Comparison of ENCODE assay signal across 17 cellular contexts in genomic region chr1:3731951-3732746, GRCh38. TPM values are rescaled to one million over a fixed set of nuclear protein-coding genes. Genes with fewer than 3 reads are reported as not detected.
"Had no signal": no experiment of that assay in that cellular context is flagged by ENCODE, and none has a peak within 500 bp of the region (broad histone marks: within the 10 kb centered on the region; RNA-seq: fewer than 3 reads in every experiment).

No MANE protein-coding gene starts in this region.

- H3K9me3 Mint-ChIP-seq: activated naive CD4-positive, alpha-beta T cell treated with anti-CD3 and anti-CD28 coated beads, Interleukin-2, amount 10 ng/mL, durations not matched to agents 7 days and 5 days; activated T-helper 2 cell treated with anti-CD3 and anti-CD28 coated beads, Interferon-gamma antibody, Interleukin-2, Interleukin-4, amounts not matched to agents 10 μg/mL and 5 μg/mL and 100 μg/mL, durations not matched to agents 14 hours and 24 hours and 36 hours; T-helper 1 cell treated with Interleukin-12 subunit alpha and Interleukin-12 subunit beta and Interleukin-4 antibody, amounts not matched to agents 30 μg/mL and 1 μg/mL, for 36 hours had no signal

- H3K9me3 ChIP-seq: tibial nerve had no signal

- H3K27ac Mint-ChIP-seq: activated naive CD4-positive, alpha-beta T cell treated with anti-CD3 and anti-CD28 coated beads, Interleukin-2, amount 10 ng/mL, durations not matched to agents 7 days and 5 days; activated T-helper 2 cell treated with anti-CD3 and anti-CD28 coated beads, Interferon-gamma antibody, Interleukin-2, Interleukin-4, amounts not matched to agents 10 μg/mL and 5 μg/mL and 100 μg/mL, durations not matched to agents 14 hours and 24 hours and 36 hours; naive thymus-derived CD4-positive, alpha-beta T cell; T-helper 1 cell treated with Interleukin-12 subunit alpha and Interleukin-12 subunit beta and Interleukin-4 antibody, amounts not matched to agents 30 μg/mL and 1 μg/mL, for 36 hours had no signal

- H3K27me3 ChIP-seq: hepatocyte had no signal

- H3K79me2 ChIP-seq: hepatocyte had no signal

- H3K27ac ChIP-seq: hepatocyte, tibial nerve had no signal

- H3K4me2 ChIP-seq: hepatocyte had no signal

- H2AFZ ChIP-seq: hepatocyte had no signal

- DNase-seq: activated CD4-positive, alpha-beta T cell treated with anti-CD3 and anti-CD28 coated beads, Interleukin-2, amount 50 U/mL, for 1 hour; activated CD4-positive, CD25-positive, alpha-beta regulatory T cell; activated naive CD4-positive, alpha-beta T cell treated with anti-CD3 and anti-CD28 coated beads, Interleukin-2, amount 10 ng/mL, durations not matched to agents 7 days and 5 days; cortex of kidney; effector CD8-positive, alpha-beta T cell; left cardiac atrium; naive thymus-derived CD4-positive, alpha-beta T cell had no signal

- ATAC-seq: naive thymus-derived CD4-positive, alpha-beta T cell had no signal

- H3K4me3 ChIP-seq: hepatocyte, lung, tibial nerve had no signal

- H3K4me3 Mint-ChIP-seq: activated naive CD4-positive, alpha-beta T cell treated with anti-CD3 and anti-CD28 coated beads, Interleukin-2, amount 10 ng/mL, durations not matched to agents 7 days and 5 days; naive thymus-derived CD4-positive, alpha-beta T cell; T-helper 1 cell treated with Interleukin-12 subunit alpha and Interleukin-12 subunit beta and Interleukin-4 antibody, amounts not matched to agents 30 μg/mL and 1 μg/mL, for 36 hours had no signal

- H3K4me1 Mint-ChIP-seq: activated naive CD4-positive, alpha-beta T cell treated with anti-CD3 and anti-CD28 coated beads, Interleukin-2, amount 10 ng/mL, durations not matched to agents 7 days and 5 days had no signal

- FAIRE-seq: frontal cortex had no signal

- H3K36me3 Mint-ChIP-seq: activated naive CD4-positive, alpha-beta T cell treated with anti-CD3 and anti-CD28 coated beads, Interleukin-2, amount 10 ng/mL, durations not matched to agents 7 days and 5 days had no signal

RNA-seq across cellular contexts. Expression of gene CCDC27, which starts 20.1 kb away (rescaled TPM):
- total RNA-seq: activated T-helper 2 cell treated with anti-CD3 and anti-CD28 coated beads, Interferon-gamma antibody, Interleukin-2, Interleukin-4, amounts not matched to agents 10 μg/mL and 5 μg/mL and 100 μg/mL, durations not matched to agents 14 hours and 24 hours and 36 hours; fibroblast of lung; frontal cortex; left cardiac atrium; lung; mononuclear cell; naive thymus-derived CD4-positive, alpha-beta T cell; pulmonary artery endothelial cell; tibial nerve had no signal
- polyA plus RNA-seq: adipose tissue; fibroblast of lung; lung; naive thymus-derived CD4-positive, alpha-beta T cell had no signal

RNA-seq across cellular contexts. Expression of gene SMIM1, which starts 40.4 kb away (rescaled TPM):
- total RNA-seq: frontal cortex had no signal
- polyA plus RNA-seq: fibroblast of lung had no signal
